Comparison of ENCODE assay signal across 8 cellular contexts in genomic region chr4:154622598-154622997, GRCh38. TPM values are rescaled to one million over a fixed set of nuclear protein-coding genes. Genes with fewer than 3 reads are reported as not detected.
DNase-seq lines count a peak whose midpoint lies in the region; ATAC-seq, FAIRE-seq and TF ChIP-seq lines count a peak whose summit lies in the region.

No MANE protein-coding gene starts in this region.

- intact Hi-C loops in left colon (cut with DNase I, micrococcal nuclease) (loop anchor here in 1 of 2 donors (10.0 kb wide), 1 partner anchor 68 kb away; the partner anchor contains the start of gene PLRG1), sigmoid colon (cut with DNase I) (loop anchor here (5.0 kb wide), 1 partner anchor 70 kb away; the partner anchor contains the start of gene PLRG1)

- ATAC-seq in GM21825 (IDR thresholded peaks at IDR 0.05; ENCODE audit: unreplicated experiment) (peak; percentile 56), left colon (peak; percentile 60), GM18858 (IDR thresholded peaks at IDR 0.05; ENCODE audit: unreplicated experiment) (no peak)

- H3K9me3 Mint-ChIP-seq in astrocyte (ENCODE audit: unreplicated experiment) = no peaks in the 10 kb centered on the region

- TF ChIP-seq CTCF in astrocyte (IDR thresholded peaks at IDR 0.05; ENCODE audit: insufficient read depth, low read depth, low read length) = peak; percentile 62
- TF ChIP-seq CTCF in sigmoid colon (IDR thresholded peaks at IDR 0.05) = peak in 1 of 4 experiments; percentile 38

- TF ChIP-seq POLR2A in sigmoid colon (IDR thresholded peaks at IDR 0.05) = no peak

- DNase-seq in A172 (ENCODE audit: low spot score) = peak; percentile 47
- peak; percentile 26 for DNase-seq in DMS53 treated with DMSO at 0.1 percent for 48 hours (lab: John Stamatoyannopoulos, UW; ENCODE audit: unreplicated experiment)
- peak; percentile 41 for DNase-seq in LHCN-M2 (ENCODE audit: low read depth)
- DNase-seq in astrocyte (ENCODE audit: low read depth) = peak; percentile 23
- DNase-seq in left colon = no peak
- DNase-seq in sigmoid colon = no peak

- H3K27me3 ChIP-seq in astrocyte (ENCODE audit: insufficient read depth, low read length) = peaks cover 6% of the 10 kb centered on the region
- no peaks in the 10 kb centered on the region for H3K27me3 ChIP-seq in sigmoid colon

- no peak overlapping the region for H3K27ac ChIP-seq in astrocyte (ENCODE audit: low read depth, low read length)
- H3K27ac ChIP-seq in sigmoid colon = no peak overlapping the region

- H2AFZ ChIP-seq in astrocyte (ENCODE audit: low read depth, low read length) = no peak overlapping the region

- no peaks in the 10 kb centered on the region for H3K36me3 ChIP-seq in astrocyte (ENCODE audit: insufficient read depth, low read length)
- H3K36me3 ChIP-seq in sigmoid colon = no peaks in the 10 kb centered on the region

- TF ChIP-seq EP300 in sigmoid colon (IDR thresholded peaks at IDR 0.05) = no peak

- H3K4me3 Mint-ChIP-seq in astrocyte (ENCODE audit: unreplicated experiment) = no peak overlapping the region

- H3K4me1 ChIP-seq in astrocyte (ENCODE audit: insufficient read depth, low read length) (peaks cover 3% of the 10 kb centered on the region), sigmoid colon (peaks cover 0 to 16% (median 15%) of the 10 kb centered on the region in 4 donors)

- H3K27me3 Mint-ChIP-seq in astrocyte (ENCODE audit: low read depth, unreplicated experiment) = peaks cover 6% of the 10 kb centered on the region

- no peak overlapping the region for H3K9ac ChIP-seq in astrocyte (ENCODE audit: low read length)

- H3K9me3 ChIP-seq in astrocyte (ENCODE audit: insufficient read depth, low read depth, low read length) (no peaks in the 10 kb centered on the region), sigmoid colon (no peaks in the 10 kb centered on the region)

- H3K79me2 ChIP-seq in astrocyte (ENCODE audit: insufficient read depth, low read length) = no peaks in the 10 kb centered on the region

- no peak overlapping the region for H3K4me2 ChIP-seq in astrocyte (ENCODE audit: low read length)

- H4K20me1 ChIP-seq in astrocyte (ENCODE audit: insufficient read depth, low read length) = no peaks in the 10 kb centered on the region

- no peak overlapping the region for H3K4me3 ChIP-seq in astrocyte (ENCODE audit: insufficient read depth, low read depth, low read length)
- H3K4me3 ChIP-seq in sigmoid colon = no peak overlapping the region

- no peaks in the 10 kb centered on the region for H3K36me3 Mint-ChIP-seq in astrocyte (ENCODE audit: low read depth, unreplicated experiment)

- H3K27ac Mint-ChIP-seq in astrocyte (ENCODE audit: unreplicated experiment) = no peak overlapping the region

- FAIRE-seq in astrocyte (lab: Jason Lieb, UNC) = no peak

- peaks cover 5% of the 10 kb centered on the region for H3K4me1 Mint-ChIP-seq in astrocyte (ENCODE audit: low read depth, unreplicated experiment)

RNA-seq across cellular contexts. Expression of gene FGG, which starts 10.1 kb away (rescaled TPM):
- not detected in 2 replicates for total RNA-seq in A172 (2014; rRNA removed; shearing (Covaris generic))
- total RNA-seq in LHCN-M2 (2014; rRNA removed) = not detected in 2 replicates
- polyA plus RNA-seq in LHCN-M2 (2012) = not detected
- not detected in 2 replicates for total RNA-seq in astrocyte
- not detected for total RNA-seq in left colon
- total RNA-seq in sigmoid colon = not detected
- under 1 TPM in 1 of 3 donors, not detected in 2; 0.22 TPM for polyA plus RNA-seq in sigmoid colon

RNA-seq across cellular contexts. Expression of gene FGA, which starts 32.1 kb away (rescaled TPM):
- not detected in 2 replicates for total RNA-seq in A172 (2014; rRNA removed; shearing (Covaris generic))
- total RNA-seq in LHCN-M2 (2014; rRNA removed) = not detected in 2 replicates
- polyA plus RNA-seq in LHCN-M2 (2012) = not detected
- not detected in 2 replicates for total RNA-seq in astrocyte
- not detected for total RNA-seq in left colon
- total RNA-seq in sigmoid colon = not detected
- polyA plus RNA-seq in sigmoid colon = under 1 TPM in 1 of 3 donors, not detected in 2; 0.38 TPM

RNA-seq across cellular contexts. Expression of gene FGB, which starts 59.8 kb away (rescaled TPM):
- total RNA-seq in A172 (2014; rRNA removed; shearing (Covaris generic)) = not detected in 2 replicates
- total RNA-seq in LHCN-M2 (2014; rRNA removed) = not detected in 2 replicates
- not detected for polyA plus RNA-seq in LHCN-M2 (2012)
- total RNA-seq in astrocyte = 2.8 and 3.0 TPM in 2 replicates
- total RNA-seq in left colon = not detected
- total RNA-seq in sigmoid colon = not detected
- polyA plus RNA-seq in sigmoid colon = under 1 TPM in 1 of 3 donors, not detected in 2; 0.67 TPM

Comparison
In these comparisons a context has a peak if more than half of its experiments do, and no peak if none do; other contexts are left out.
1. DNase-seq: peak in A172 (single experiment), DMS53 treated with DMSO at 0.1 percent for 48 hours (single experiment), LHCN-M2 (single experiment) and astrocyte (single experiment); none in left colon (0 of 2) and sigmoid colon (single experiment).